ENCODE assay signal across 14 cellular contexts in genomic region chr4:188783160-188783559, GRCh38.
DNase-seq lines count a peak whose midpoint lies in the region; TF ChIP-seq lines count a peak whose summit lies in the region.
"Had no signal": no experiment of that assay in that cellular context is flagged by ENCODE, and none has a peak within 500 bp of the region (broad histone marks: within the 10 kb centered on the region; RNA-seq: fewer than 3 reads in every experiment).

No MANE protein-coding gene starts in this region.

- peak overlapping the region; percentile 30 for H2AFZ ChIP-seq in neural progenitor cell (replicated peaks)

- no peaks in the 10 kb centered on the region for H3K27me3 ChIP-seq in BLaER1 treated with 17β-estradiol and CSF1 and Interleukin-3, amounts not matched to agents 10 nM and 100 nM
- no peaks in the 10 kb centered on the region for H3K27me3 ChIP-seq in neural progenitor cell

- no peak overlapping the region for H3K4me3 ChIP-seq in BLaER1 treated with 17β-estradiol and CSF1 and Interleukin-3, amounts not matched to agents 10 nM and 100 nM
- no peak overlapping the region for H3K4me3 ChIP-seq in fibroblast of mammary gland (ENCODE audit: control insufficient read depth, low read depth, low read length)
- H3K4me3 ChIP-seq in neural progenitor cell, result no peak overlapping the region
- H3K4me3 ChIP-seq: GM12878, HAP-1, K562 had no signal

- no peak overlapping the region for H3K27ac Mint-ChIP-seq in neural progenitor cell

- H3K4me3 Mint-ChIP-seq in neural progenitor cell, result no peak overlapping the region
- H3K4me3 Mint-ChIP-seq: CD4-positive, CD25-positive, alpha-beta regulatory T cell had no signal

- peaks cover 0 to 22% (median 11%) of the 10 kb centered on the region in 10 experiments; a peak in 10 of 20 replicates for H3K4me1 ChIP-seq in BLaER1 treated with 17β-estradiol and CSF1 and Interleukin-3, amounts not matched to agents 10 nM and 100 nM
- no peaks in the 10 kb centered on the region for H3K4me1 ChIP-seq in neural progenitor cell
- H3K4me1 ChIP-seq: HAP-1 had no signal

- peak overlapping the region in 7 of 11 experiments; percentile 7 to 60 (median 39); a peak in 13 of 22 replicates for H3K4me2 ChIP-seq in BLaER1 treated with 17β-estradiol and CSF1 and Interleukin-3, amounts not matched to agents 10 nM and 100 nM
- no peak overlapping the region for H3K4me2 ChIP-seq in neural progenitor cell

- H3F3A ChIP-seq in neural progenitor cell (ENCODE audit: low read depth), result no peaks in the 10 kb centered on the region

- H3K36me3 Mint-ChIP-seq in neural progenitor cell, result no peaks in the 10 kb centered on the region
- H3K36me3 Mint-ChIP-seq: CD4-positive, CD25-positive, alpha-beta regulatory T cell had no signal

- H3K27me3 Mint-ChIP-seq in neural progenitor cell (ENCODE audit: insufficient read depth, low read depth), result peaks cover 2% of the 10 kb centered on the region
- H3K27me3 Mint-ChIP-seq: CD4-positive, CD25-positive, alpha-beta regulatory T cell had no signal

- H3K9me3 ChIP-seq in BLaER1 treated with 17β-estradiol and CSF1 and Interleukin-3, amounts not matched to agents 10 nM and 100 nM (replicated peaks in 1 of 11), result no peaks in the 10 kb centered on the region
- H3K9me3 ChIP-seq in neural progenitor cell (ENCODE audit: low read depth), result no peaks in the 10 kb centered on the region
- H3K9me3 ChIP-seq: HAP-1 had no signal

- H3K79me2 ChIP-seq in neural progenitor cell (ENCODE audit: low read depth), result no peaks in the 10 kb centered on the region

- no peak overlapping the region for H3K9ac ChIP-seq in BLaER1 treated with 17β-estradiol and CSF1 and Interleukin-3, amounts not matched to agents 10 nM and 100 nM
- no peak overlapping the region for H3K9ac ChIP-seq in neural progenitor cell

- H3K27ac ChIP-seq in BLaER1 treated with 17β-estradiol and CSF1 and Interleukin-3, amounts not matched to agents 10 nM and 100 nM, result no peak overlapping the region
- H3K27ac ChIP-seq in neural progenitor cell, result no peak overlapping the region
- H3K27ac ChIP-seq: HL-60 had no signal

- no peaks in the 10 kb centered on the region for H3K36me3 ChIP-seq in BLaER1 treated with 17β-estradiol and CSF1 and Interleukin-3, amounts not matched to agents 10 nM and 100 nM
- no peaks in the 10 kb centered on the region for H3K36me3 ChIP-seq in neural progenitor cell
- H3K36me3 ChIP-seq: HAP-1 had no signal

- peak; percentile 32 for DNase-seq in LHCN-M2 (ENCODE audit: low read depth)
- peak; percentile 65 for DNase-seq in fibroblast of mammary gland (ENCODE audit: low read depth)
- no peak for DNase-seq in neural progenitor cell (ENCODE audit: low spot score)
- DNase-seq in AG08396 (ENCODE audit: low spot score), result no peak
- no peak for DNase-seq in central memory CD4-positive, alpha-beta T cell
- no peak for DNase-seq in SKM-1 (lab: John Stamatoyannopoulos, UW; ENCODE audit: unreplicated experiment)
- DNase-seq: CD4-positive, CD25-positive, alpha-beta regulatory T cell; DMS53; GOT3 had no signal

- H3K4me1 Mint-ChIP-seq in neural progenitor cell, result peaks cover 4% of the 10 kb centered on the region
- H3K4me1 Mint-ChIP-seq: CD4-positive, CD25-positive, alpha-beta regulatory T cell had no signal

- no peak for TF ChIP-seq CTCF in fibroblast of mammary gland (conservative IDR thresholded peaks at IDR 0.05; ENCODE audit: control insufficient read depth, insufficient read depth, low read depth, low read length)
- TF ChIP-seq CTCF in neural progenitor cell (IDR thresholded peaks at IDR 0.05), result no peak

- H3K9me3 Mint-ChIP-seq in neural progenitor cell, result no peaks in the 10 kb centered on the region

- H4K20me1 ChIP-seq in BLaER1 treated with 17β-estradiol and CSF1 and Interleukin-3, amounts not matched to agents 10 nM and 100 nM, result no peaks in the 10 kb centered on the region
- no peaks in the 10 kb centered on the region for H4K20me1 ChIP-seq in neural progenitor cell (ENCODE audit: low read depth)

Comparison
In these comparisons a context has a peak if more than half of its experiments do, and no peak if none do; other contexts are left out.
1. DNase-seq: peak in LHCN-M2 (single experiment) and fibroblast of mammary gland (single experiment); none in neural progenitor cell (single experiment), AG08396 (single experiment), central memory CD4-positive, alpha-beta T cell (single experiment) and SKM-1 (single experiment).